Comparison of ENCODE assay signal across 9 cellular contexts in the genomic region with DNA sequence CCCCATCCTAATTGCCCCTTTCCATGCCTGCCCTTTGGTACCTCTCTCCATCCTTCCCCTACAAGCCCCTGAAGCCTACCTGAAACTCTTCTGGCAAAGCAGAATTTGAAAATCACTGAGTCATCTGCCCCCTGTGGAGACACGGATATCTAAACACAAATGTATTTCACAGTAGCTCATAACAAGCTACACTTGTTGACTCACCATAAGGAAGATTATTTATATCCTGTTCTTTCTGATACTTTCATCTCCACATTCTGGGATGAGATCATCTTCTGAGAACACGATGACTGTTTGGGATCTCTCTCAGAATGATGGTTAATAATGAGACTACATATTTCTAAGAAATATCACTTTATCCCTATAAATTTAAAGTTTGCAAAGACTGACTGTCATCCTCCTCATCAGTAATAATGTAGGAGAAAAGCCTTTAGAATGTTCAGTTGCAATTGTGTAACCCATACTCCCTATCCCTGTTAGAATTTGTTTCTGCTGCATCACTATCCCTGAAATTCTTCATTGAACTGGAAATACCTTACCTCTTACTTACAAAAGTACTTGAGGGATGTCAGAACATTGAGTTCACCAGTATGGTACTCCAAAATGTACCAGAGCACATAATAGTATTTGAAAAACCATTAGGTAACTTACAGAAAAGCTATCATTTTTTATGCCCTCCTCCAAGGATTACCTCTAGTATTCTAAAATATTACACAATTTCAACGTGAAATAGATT. TPM values are rescaled to one million over a fixed set of nuclear protein-coding genes. Genes with fewer than 3 reads are reported as not detected.
A peak's percentile ranks its signal among the peaks of the same experiment; 100 is the strongest.
DNase-seq lines count a peak whose midpoint lies in the region; ATAC-seq and TF ChIP-seq lines count a peak whose summit lies in the region.
"Had no signal": no experiment of that assay in that cellular context is flagged by ENCODE, and none has a peak within 500 bp of the region (broad histone marks: within the 10 kb centered on the region; RNA-seq: fewer than 3 reads in every experiment).

No MANE protein-coding gene starts in this region.

- BruUV-seq in OCI-LY7 (replicated peaks; lab: Mats Ljungman, UMichigan): no TSS peak

- no peaks in the 10 kb centered on the region for H3K79me2 ChIP-seq in OCI-LY7 (ENCODE audit: insufficient read depth, low read depth, low read length)

- DNase-seq in OCI-LY7 (ENCODE audit: low spot score) (no peak), fibroblast of the aortic adventitia (ENCODE audit: low read depth) (peak; percentile 68), substantia nigra (lab: John Stamatoyannopoulos, UW) (no peak), RPMI8226 (no peak), putamen (ENCODE audit: low spot score) (no peak), cortex of kidney (lab: John Stamatoyannopoulos, UW) (no peak)
- DNase-seq: effector memory CD8-positive, alpha-beta T cell had no signal

- no peaks in the 10 kb centered on the region for H3K9me2 ChIP-seq in OCI-LY7 (ENCODE audit: insufficient read depth, low read length)

- POLR2A ChIA-PET in OCI-LY7 (lab: Charles Lee): interaction anchor here (1.1 kb wide), 1 partner anchor 28 kb away, joined by 4 read pairs; no protein-coding TSS in a partner anchor

- no peak overlapping the region for H3K27ac ChIP-seq in OCI-LY7 (ENCODE audit: low read depth, low read length, poor library complexity, severe bottlenecking)
- H3K27ac ChIP-seq in substantia nigra (ENCODE audit: low read depth, low read length, poor library complexity, severe bottlenecking): peak overlapping the region; percentile 28

- no peak overlapping the region for H3K4me2 ChIP-seq in OCI-LY7 (ENCODE audit: low read length)

- H3K4me3 ChIP-seq in OCI-LY7 (ENCODE audit: low read depth, low read length, poor library complexity, severe bottlenecking) (no peak overlapping the region), fibroblast of the aortic adventitia (ENCODE audit: low read depth, low read length) (no peak overlapping the region)

- H3K4me1 ChIP-seq in OCI-LY7 (ENCODE audit: insufficient read depth, low read length, poor library complexity, severe bottlenecking): no peaks in the 10 kb centered on the region

- no peaks in the 10 kb centered on the region for H3K9me3 ChIP-seq in OCI-LY7 (ENCODE audit: low read length)

- H3K36me3 ChIP-seq in OCI-LY7 (ENCODE audit: insufficient read depth, low read length): no peaks in the 10 kb centered on the region

- intact Hi-C loops in OCI-LY7 (cut with micrococcal nuclease; ENCODE audit: unreplicated experiment): no loop called here

- ATAC-seq in GM19395 (IDR thresholded peaks at IDR 0.05; ENCODE audit: unreplicated experiment): peak; percentile 52
- no peak for ATAC-seq in GM19467 (IDR thresholded peaks at IDR 0.05; ENCODE audit: unreplicated experiment)
- ATAC-seq: effector memory CD8-positive, alpha-beta T cell had no signal

- TF ChIP-seq CTCF in OCI-LY7 (conservative IDR thresholded peaks at IDR 0.05; ENCODE audit: low read length) (0 out of 2 replicates have a peak, but pooled peaks have one; percentile 33), fibroblast of the aortic adventitia (IDR thresholded peaks at IDR 0.05; ENCODE audit: insufficient read depth, low read length) (peak; percentile 40)

- CTCF ChIA-PET in OCI-LY7 (lab: Charles Lee; ENCODE audit: unreplicated experiment): no interaction called here

- H2AFZ ChIP-seq in OCI-LY7 (ENCODE audit: low read length): no peak overlapping the region

- H4K20me1 ChIP-seq in OCI-LY7 (ENCODE audit: insufficient read depth, low read length): no peaks in the 10 kb centered on the region

RNA-seq across cellular contexts. Expression of a gene that starts 32.9 kb away (rescaled TPM):
- not detected in 2 replicates for total RNA-seq in OCI-LY7 (2014; rRNA removed; shearing (Covaris generic))
- total RNA-seq in OCI-LY7 (2022) (not detected in 2 replicates), fibroblast of the aortic adventitia (ENCODE audit: low replicate concordance) (2.3 and 5.6 TPM in 2 replicates)
